8 cellular contexts compared by ENCODE assay signal in the genomic region with DNA sequence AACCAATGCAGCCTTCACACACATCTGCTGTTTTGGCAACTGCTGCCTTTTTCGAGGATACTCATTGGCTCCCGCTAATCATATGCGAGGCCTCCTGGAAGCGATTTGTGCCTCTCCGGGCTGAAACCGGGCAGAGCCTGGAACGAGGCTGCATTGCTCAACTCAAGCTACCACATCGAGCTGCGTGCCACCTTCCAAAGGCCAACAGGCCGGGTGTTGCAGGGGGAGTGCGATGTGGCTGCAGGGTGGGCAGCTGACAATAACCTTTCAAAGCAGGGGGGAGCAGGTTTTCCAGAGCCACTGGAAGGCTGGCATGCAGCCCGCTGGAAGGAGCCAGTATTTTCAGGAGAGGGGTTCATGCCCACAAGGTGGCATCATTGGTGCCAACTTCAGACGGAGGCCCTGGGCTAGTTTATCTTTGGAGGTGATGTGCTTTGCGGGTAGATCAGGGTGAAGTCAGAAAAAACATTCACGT.
DNase-seq lines count a peak whose midpoint lies in the region; ATAC-seq, FAIRE-seq and TF ChIP-seq lines count a peak whose summit lies in the region.

No MANE protein-coding gene starts in this region.

- ATAC-seq in GM12878, result peak; percentile 70
- peak; percentile 41 to 66 for ATAC-seq in lower lobe of right lung
- ATAC-seq in HG03039 (IDR thresholded peaks at IDR 0.05; ENCODE audit: unreplicated experiment), result no peak
- ATAC-seq in GM21447 (IDR thresholded peaks at IDR 0.05; ENCODE audit: unreplicated experiment), result no peak

- peak; percentile 4 for TF ChIP-seq CTCF in HL-60 (IDR thresholded peaks at IDR 0.05; ENCODE audit: insufficient read depth, low read length)
- peak; percentile 32 to 49 (median 40); a peak in 3 of 6 replicates for TF ChIP-seq CTCF in GM12878 (IDR thresholded peaks at IDR 0.05 in 2 of 3, conservative IDR thresholded peaks at IDR 0.05 in 1 of 3; ENCODE audit: control insufficient read depth in 2 of 3, extremely low read depth in 1 of 3, insufficient read depth in 1 of 3, low read depth in 3 of 3, low read length in 3 of 3)
- peak; percentile 35 for TF ChIP-seq CTCF in lower lobe of right lung (IDR thresholded peaks at IDR 0.05)
- TF ChIP-seq CTCF in stomach (IDR thresholded peaks at IDR 0.05), result peak in 2 of 7 experiments; percentile 8 to 44

- no peak for TF ChIP-seq EP300 in GM12878 (IDR thresholded peaks at IDR 0.05; ENCODE audit: borderline replicate concordance in 1 of 2, control insufficient read depth in 1 of 2, low read depth in 2 of 2, low read length in 2 of 2)
- no peak for TF ChIP-seq EP300 in stomach (IDR thresholded peaks at IDR 0.05)

- SMC1A ChIA-PET in GM12878 (lab: Charles Lee; ENCODE audit: uncharacterized antibody, unreplicated experiment), result interaction anchor here (0.7 to 4.9 kb wide), 25 partner anchors 8 to 663 kb away, joined by 3 to 49 read pairs (median 5); no protein-coding TSS in a partner anchor

- H4K20me1 ChIP-seq in GM12878 (ENCODE audit: control insufficient read depth, insufficient read depth), result no peaks in the 10 kb centered on the region

- H3K4me3 ChIP-seq in HL-60 (replicated peaks; ENCODE audit: insufficient read depth, low read length) (no peak overlapping the region), SK-N-MC (peak overlapping the region; percentile 50), GM12878 (no peak overlapping the region), lower lobe of right lung (no peak overlapping the region), stomach (peak overlapping the region in 1 of 4 donors; percentile 42)

- H3K79me2 ChIP-seq in GM12878 (ENCODE audit: control insufficient read depth, insufficient read depth, low read length), result no peaks in the 10 kb centered on the region

- no peak for FAIRE-seq in GM12878 (lab: Jason Lieb, UNC)

- H3K27me3 ChIP-seq in HL-60 (ENCODE audit: insufficient read depth, poor library complexity, severe bottlenecking), result peaks cover 17% of the 10 kb centered on the region
- H3K27me3 ChIP-seq in GM12878 (replicated peaks in 1 of 2; ENCODE audit: control insufficient read depth in 2 of 2, insufficient read depth in 2 of 2, low read length in 1 of 2), result no peaks in the 10 kb centered on the region; a peak in 2 of 4 replicates
- no peaks in the 10 kb centered on the region for H3K27me3 ChIP-seq in lower lobe of right lung (ENCODE audit: low read depth)
- no peaks in the 10 kb centered on the region for H3K27me3 ChIP-seq in stomach

- CTCF ChIA-PET in GM12878 (lab: Yijun Ruan, JAX), result interaction anchor here (0.6 to 4.0 kb wide), 32 partner anchors 9 to 764 kb away, joined by 3 to 77 read pairs (median 4); no protein-coding TSS in a partner anchor

- WGBS in GM12878 (ENCODE audit: insufficient coverage, insufficient replicate concordance, low lambda C conversion rate, missing lambda C conversion rate), result 61% methylated on average over 15 of the region's 15 CpGs
- 51 to 60% (median 55%) methylated on average over 15 of the region's 15 CpGs for WGBS in stomach, 5 donors

- peak in 12 of 14 donors; percentile 26 to 89 (median 66) for DNase-seq in C1 segment of cervical spinal cord (lab: John Stamatoyannopoulos, UW)
- peak in 1 of 2 experiments; percentile 13 for DNase-seq in HL-60 (ENCODE audit: low read depth in 1 of 2, low spot score in 1 of 2)
- no peak for DNase-seq in SK-N-MC (ENCODE audit: low read depth, low spot score)
- no peak for DNase-seq in GM12878 (ENCODE audit: low read depth, low spot score)
- DNase-seq in lower lobe of right lung, result peak; percentile 49
- DNase-seq in stomach, result peak; percentile 65

- intact Hi-C loops in GM12878 (cut with micrococcal nuclease; ENCODE audit: unreplicated experiment), result loop anchor here (1.0 to 2.0 kb wide), 3 partner anchors 73 to 300 kb away; no protein-coding TSS in a partner anchor
- intact Hi-C loops in lower lobe of right lung (cut with DNase I), result no loop called here
- intact Hi-C loops in stomach (cut with DNase I; ENCODE audit: low total_unique reads), result no loop called here

- no peak overlapping the region for H3K9ac ChIP-seq in SK-N-MC (ENCODE audit: insufficient read length)
- no peak overlapping the region for H3K9ac ChIP-seq in GM12878 (ENCODE audit: control insufficient read depth, insufficient read depth, low read length)

- H3K36me3 ChIP-seq in SK-N-MC (ENCODE audit: insufficient read depth, low read length) (no peaks in the 10 kb centered on the region), GM12878 (ENCODE audit: control insufficient read depth in 2 of 2, insufficient read depth in 2 of 2, low read length in 1 of 2) (no peaks in the 10 kb centered on the region), lower lobe of right lung (no peaks in the 10 kb centered on the region), stomach (no peaks in the 10 kb centered on the region)

- no peak for TF ChIP-seq POLR2A in GM12878 (IDR thresholded peaks at IDR 0.05; ENCODE audit: low read depth, low read length)
- TF ChIP-seq POLR2A in stomach (IDR thresholded peaks at IDR 0.05), result no peak

- H3K4me1 ChIP-seq in GM12878 (ENCODE audit: control insufficient read depth, insufficient read depth, low read length) (no peaks in the 10 kb centered on the region; the same call in 1 of the 2 replicates), lower lobe of right lung (peaks cover 11% of the 10 kb centered on the region), stomach (peaks cover 12 to 18% (median 18%) of the 10 kb centered on the region in 4 donors)

- no peak overlapping the region for H3K4me2 ChIP-seq in GM12878 (ENCODE audit: control insufficient read depth, insufficient read depth)

- peak; percentile 57 for TF ChIP-seq RAD21 in GM12878 (IDR thresholded peaks at IDR 0.05; ENCODE audit: insufficient read depth, low read depth, low read length)

- in situ Hi-C loops in GM12878 (cut with MboI), result no loop called here

- H3K27ac ChIP-seq in HL-60 (replicated peaks) (no peak overlapping the region), SK-N-MC (no peak overlapping the region), GM12878 (ENCODE audit: control insufficient read depth, insufficient read depth) (no peak overlapping the region), lower lobe of right lung (no peak overlapping the region), stomach (no peak overlapping the region)

- RAD21 ChIA-PET in GM12878 (lab: Charles Lee; ENCODE audit: unreplicated experiment), result interaction anchor here (0.9 to 2.1 kb wide), 8 partner anchors 21 to 300 kb away, joined by 3 to 14 read pairs (median 4); no protein-coding TSS in a partner anchor

- no peaks in the 10 kb centered on the region for H3K9me3 ChIP-seq in SK-N-MC (ENCODE audit: low read depth, low read length)
- no peaks in the 10 kb centered on the region for H3K9me3 ChIP-seq in GM12878 (replicated peaks; ENCODE audit: control insufficient read depth, insufficient read depth, low read length)
- H3K9me3 ChIP-seq in lower lobe of right lung, result no peaks in the 10 kb centered on the region
- H3K9me3 ChIP-seq in stomach, result no peaks in the 10 kb centered on the region

- H2AFZ ChIP-seq in GM12878 (ENCODE audit: control insufficient read depth, low read depth, low read length), result no peak overlapping the region

- POLR2A ChIA-PET in GM12878 (lab: Charles Lee), result interaction anchor here (1.1 kb wide), 1 partner anchor 265 kb away, joined by 3 read pairs; no protein-coding TSS in a partner anchor

- no TSS peak for BruUV-seq in GM12878 (replicated peaks; lab: Mats Ljungman, UMichigan)

TF ChIP-seq in GM12878, 131 proteins besides CTCF, POLR2A, EP300 and RAD21:
- TF ChIP-seq, protein P1, sequence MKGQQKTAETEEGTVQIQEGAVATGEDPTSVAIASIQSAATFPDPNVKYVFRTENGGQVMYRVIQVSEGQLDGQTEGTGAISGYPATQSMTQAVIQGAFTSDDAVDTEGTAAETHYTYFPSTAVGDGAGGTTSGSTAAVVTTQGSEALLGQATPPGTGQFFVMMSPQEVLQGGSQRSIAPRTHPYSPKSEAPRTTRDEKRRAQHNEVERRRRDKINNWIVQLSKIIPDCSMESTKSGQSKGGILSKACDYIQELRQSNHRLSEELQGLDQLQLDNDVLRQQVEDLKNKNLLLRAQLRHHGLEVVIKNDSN (IDR thresholded peaks at IDR 0.05; ENCODE audit: borderline replicate concordance, extremely low read length, insufficient read depth, low read depth, low read length), result no peak
- TF ChIP-seq NRF1 (conservative IDR thresholded peaks at IDR 0.05; ENCODE audit: low read depth, low read length), result no peak
- peak; percentile 54; the same call in 1 of the 2 replicates for TF ChIP-seq SMC3 (IDR thresholded peaks at IDR 0.05; ENCODE audit: borderline replicate concordance, low read length)
- TF ChIP-seq YY1 (IDR thresholded peaks at IDR 0.05; ENCODE audit: low read depth, low read length), result 0 out of 2 replicates have a peak, but pooled peaks have one; percentile 28
- TF ChIP-seq TCF3 (IDR thresholded peaks at IDR 0.05; ENCODE audit: borderline replicate concordance, insufficient read depth, low read depth, low read length), result no peak
- TF ChIP-seq IKZF1 (conservative IDR thresholded peaks at IDR 0.05), result peak; percentile 46; the same call in 1 of the 2 replicates
TF ChIP-seq in GM12878: peak in this region for 3.

Comparison
In these comparisons a context has a peak if more than half of its experiments do, and no peak if none do; other contexts are left out.
1. DNase-seq: peak in C1 segment of cervical spinal cord (12 of 14), lower lobe of right lung (single experiment) and stomach (single experiment); none in SK-N-MC (single experiment) and GM12878 (single experiment).
2. ATAC-seq: peak in GM12878 (single experiment) and lower lobe of right lung (2 of 2); none in HG03039 (single experiment) and GM21447 (single experiment).